ENCODE assay signal across 20 cellular contexts in genomic region chr18:68438536-68438935, GRCh38.
DNase-seq lines count a peak whose midpoint lies in the region; ATAC-seq and TF ChIP-seq lines count a peak whose summit lies in the region.
"Had no signal": no experiment of that assay in that cellular context is flagged by ENCODE, and none has a peak within 500 bp of the region (broad histone marks: within the 10 kb centered on the region; RNA-seq: fewer than 3 reads in every experiment).

No MANE protein-coding gene starts in this region.

- no peak for TF ChIP-seq CTCF in MM.1S (IDR thresholded peaks at IDR 0.05; ENCODE audit: low read length)
- TF ChIP-seq CTCF in left lung (IDR thresholded peaks at IDR 0.05) = no peak
- no peak for TF ChIP-seq CTCF in psoas muscle (IDR thresholded peaks at IDR 0.05)

- intact Hi-C loops in left lung (cut with DNase I) = no loop called here
- intact Hi-C loops in psoas muscle (cut with DNase I) = no loop called here

- H4K20me1 ChIP-seq in MM.1S (ENCODE audit: insufficient read depth, low read length) = no peaks in the 10 kb centered on the region

- H3K9me3 ChIP-seq in MM.1S (replicated peaks; ENCODE audit: insufficient read depth, low read length) (no peaks in the 10 kb centered on the region), left lung (no peaks in the 10 kb centered on the region), stomach smooth muscle (ENCODE audit: control insufficient read depth in 2 of 2, low read length in 2 of 2) (no peaks in the 10 kb centered on the region), psoas muscle (no peaks in the 10 kb centered on the region)

- no peak overlapping the region for H3K4me3 ChIP-seq in MM.1S (ENCODE audit: low read length)
- no peak overlapping the region for H3K4me3 ChIP-seq in left lung
- H3K4me3 ChIP-seq in stomach smooth muscle (ENCODE audit: low read length in 2 of 2) = no peak overlapping the region
- no peak overlapping the region for H3K4me3 ChIP-seq in psoas muscle
- H3K4me3 ChIP-seq: cardiac muscle cell had no signal

- 0 out of 2 replicates have a peak overlapping the region, but pooled peaks have one; percentile 23 for H2AFZ ChIP-seq in MM.1S (ENCODE audit: low read length)

- H3K9ac ChIP-seq in MM.1S (ENCODE audit: low read length) (no peak overlapping the region), stomach smooth muscle (ENCODE audit: low read length in 2 of 2) (no peak overlapping the region)

- ATAC-seq in left lung (no peak), HG03025 (IDR thresholded peaks at IDR 0.05; ENCODE audit: low FRiP score, unreplicated experiment) (no peak), psoas muscle (no peak)
- ATAC-seq: activated CD4-positive, alpha-beta T cell treated with anti-CD3 and anti-CD28 coated beads for 36 hours; activated T-cell treated with anti-CD3 and anti-CD28 coated beads, Interleukin-2, amount 50 U/mL, for 4 hours had no signal

- 91 to 96% (median 91%) methylated on average over 3 of the region's 3 CpGs for WGBS in psoas muscle, 3 donors

- no peaks in the 10 kb centered on the region for H3K9me2 ChIP-seq in MM.1S (replicated peaks; ENCODE audit: insufficient read depth, low read length)

- H3K36me3 ChIP-seq in MM.1S (replicated peaks; ENCODE audit: insufficient read depth, low read length) = no peaks in the 10 kb centered on the region
- no peaks in the 10 kb centered on the region for H3K36me3 ChIP-seq in left lung
- no peaks in the 10 kb centered on the region for H3K36me3 ChIP-seq in stomach smooth muscle (ENCODE audit: control insufficient read depth in 2 of 2, insufficient read depth in 2 of 2, low read length in 2 of 2)
- H3K36me3 ChIP-seq in psoas muscle (ENCODE audit: insufficient read depth in 1 of 2, low read depth in 1 of 2) = no peaks in the 10 kb centered on the region
- H3K36me3 ChIP-seq: cardiac muscle cell had no signal

- H3K4me1 ChIP-seq in MM.1S (ENCODE audit: low read length) (peaks cover 9% of the 10 kb centered on the region; the same call in 1 of the 2 replicates), left lung (no peaks in the 10 kb centered on the region), stomach smooth muscle (ENCODE audit: control insufficient read depth, insufficient read depth, low read length) (no peaks in the 10 kb centered on the region), psoas muscle (no peaks in the 10 kb centered on the region)

- no peaks in the 10 kb centered on the region for H3K79me2 ChIP-seq in MM.1S (ENCODE audit: low read length)

- H3K27me3 ChIP-seq in MM.1S (replicated peaks; ENCODE audit: insufficient read depth, low read length) (no peaks in the 10 kb centered on the region), left lung (no peaks in the 10 kb centered on the region), stomach smooth muscle (ENCODE audit: control insufficient read depth in 1 of 2, insufficient read depth in 2 of 2, low read length in 2 of 2) (no peaks in the 10 kb centered on the region), psoas muscle (ENCODE audit: insufficient read depth in 3 of 3, low read length in 2 of 3) (no peaks in the 10 kb centered on the region)
- H3K27me3 ChIP-seq: cardiac muscle cell had no signal

- H3K27ac ChIP-seq in MM.1S (ENCODE audit: low read length) = no peak overlapping the region
- H3K27ac ChIP-seq in left lung = peak overlapping the region; percentile 0 to 10
- peak overlapping the region; percentile 2 for H3K27ac ChIP-seq in stomach smooth muscle (ENCODE audit: low read length)
- H3K27ac ChIP-seq in psoas muscle = no peak overlapping the region
- H3K27ac ChIP-seq: cardiac muscle cell had no signal

- H3F3A ChIP-seq in MM.1S (ENCODE audit: insufficient read depth, low read length) = peaks cover 6% of the 10 kb centered on the region; the same call in 1 of the 2 replicates

- peak; percentile 27 for DNase-seq in ELF-1 (ENCODE audit: low read depth, low spot score)
- DNase-seq in MM.1S = no peak
- no peak for DNase-seq in left lung
- DNase-seq in DMS 273 treated with DMSO at 0.1 percent for 48 hours (lab: John Stamatoyannopoulos, UW) = no peak
- no peak for DNase-seq in psoas muscle
- DNase-seq: activated CD4-positive, alpha-beta T cell treated with anti-CD3 and anti-CD28 coated beads for 36 hours; activated naive CD4-positive, alpha-beta T cell; activated T-cell treated with anti-CD3 and anti-CD28 coated beads, Interleukin-2, amount 50 U/mL, for 4 hours; amniotic stem cell; CD4-positive, alpha-beta memory T cell; cortex of kidney; GF-D8; NCI-H2107; NCI-H510A; occipital lobe; SIG-M5; stimulated activated CD4-positive, alpha-beta T cell treated with anti-CD3 and anti-CD28 coated beads, Interleukin-2, amount 100 ng/mL, for 48 hours had no signal

- H3K4me2 ChIP-seq in MM.1S (ENCODE audit: low read depth, low read length) = peak overlapping the region; percentile 16; the same call in 1 of the 2 replicates

Comparison
In these comparisons a context has a peak if more than half of its experiments do, and no peak if none do; other contexts are left out.
1. H3K27ac ChIP-seq: peak in left lung (2 of 2) and stomach smooth muscle (single experiment); none in MM.1S (single experiment) and psoas muscle (single experiment).